16 cellular contexts compared by ENCODE assay signal in genomic region chr12:128091931-128092330, GRCh38.
DNase-seq lines count a peak whose midpoint lies in the region; ATAC-seq and TF ChIP-seq lines count a peak whose summit lies in the region.
"Had no signal": no experiment of that assay in that cellular context is flagged by ENCODE, and none has a peak within 500 bp of the region (broad histone marks: within the 10 kb centered on the region; RNA-seq: fewer than 3 reads in every experiment).

No MANE protein-coding gene starts in this region.

- peaks cover 7% of the 10 kb centered on the region for H3K9me3 Mint-ChIP-seq in activated T-cell treated with anti-CD3 and anti-CD28 coated beads, Interleukin-2, amount 50 U/mL, for 4 hours

- H3K36me3 Mint-ChIP-seq in activated T-cell treated with anti-CD3 and anti-CD28 coated beads, Interleukin-2, amount 50 U/mL, for 4 hours (ENCODE audit: insufficient read depth), result no peaks in the 10 kb centered on the region

- DNase-seq in DMS79 treated with DMSO at 0.1 percent for 48 hours (lab: John Stamatoyannopoulos, UW) (peak; percentile 99), EH (ENCODE audit: low read depth) (peak; percentile 50), NCI-H446 (lab: John Stamatoyannopoulos, UW) (no peak)
- DNase-seq in activated T-cell treated with anti-CD3 and anti-CD28 coated beads, Interleukin-2, amount 50 U/mL, for 4 hours, result no peak
- no peak for DNase-seq in activated T-cell treated with anti-CD3 and anti-CD28 coated beads, Interleukin-2, amount 50 U/mL, for 48 hours
- DNase-seq: ACHN, C1 segment of cervical spinal cord, HFFc6, KG1, NCI-H1930, NCI-H774, SHP77 had no signal

- no peaks in the 10 kb centered on the region for H3K27me3 Mint-ChIP-seq in activated T-cell treated with anti-CD3 and anti-CD28 coated beads, Interleukin-2, amount 50 U/mL, for 4 hours (ENCODE audit: low read depth)

- peaks cover 5% of the 10 kb centered on the region for H3K4me1 ChIP-seq in mesodermal cell (ENCODE audit: control insufficient read depth, insufficient read depth, low read length, poor library complexity, severe bottlenecking)

- H3K4me1 Mint-ChIP-seq in activated T-cell treated with anti-CD3 and anti-CD28 coated beads, Interleukin-2, amount 50 U/mL, for 4 hours (ENCODE audit: low read depth), result no peaks in the 10 kb centered on the region

- H3K27ac ChIP-seq in mesodermal cell (ENCODE audit: low read depth, low read length, severe bottlenecking), result peak overlapping the region; percentile 55

- 80 to 87% methylated on average over 6 to 9 of the region's 9 CpGs for WGBS in mesodermal cell (ENCODE audit: insufficient coverage in 2 of 2), 2 experiments

- no peaks in the 10 kb centered on the region for H3K36me3 ChIP-seq in mesodermal cell (ENCODE audit: control insufficient read depth, insufficient read depth, low read length)

- H3K4me3 Mint-ChIP-seq in activated T-cell treated with anti-CD3 and anti-CD28 coated beads, Interleukin-2, amount 50 U/mL, for 4 hours, result no peak overlapping the region
- H3K4me3 Mint-ChIP-seq: HFFc6; T-helper 1 cell treated with Interleukin-12 subunit alpha and Interleukin-12 subunit beta and Interleukin-4 antibody, amounts not matched to agents 30 μg/mL and 1 μg/mL, for 36 hours had no signal

- no peaks in the 10 kb centered on the region for H3K9me3 ChIP-seq in mesodermal cell (ENCODE audit: control insufficient read depth, low read length)

- no peak for ATAC-seq in SK-N-SH treated with all-trans-retinoic acid at 6 μM for 48 hours
- no peak for ATAC-seq in HG03571 (IDR thresholded peaks at IDR 0.05; ENCODE audit: unreplicated experiment)
- no peak for ATAC-seq in activated T-cell treated with anti-CD3 and anti-CD28 coated beads, Interleukin-2, amount 50 U/mL, for 4 hours

- no peak overlapping the region for H3K4me3 ChIP-seq in mesodermal cell (ENCODE audit: extremely low read depth, insufficient read depth, low read length, poor library complexity, severe bottlenecking)

TF ChIP-seq in SK-N-SH treated with all-trans-retinoic acid at 6 μM for 48 hours, 23 proteins besides CTCF, POLR2A, EP300 and RAD21:
- no peak for TF ChIP-seq CSDC2 (CRISPR knock-in tag; IDR thresholded peaks at IDR 0.05)
- TF ChIP-seq POU6F1 (CRISPR knock-in tag; IDR thresholded peaks at IDR 0.05; ENCODE audit: borderline replicate concordance, low read depth), result no peak
- peak; percentile 58; the same call in 1 of the 2 replicates for TF ChIP-seq TSHZ2 (CRISPR knock-in tag; IDR thresholded peaks at IDR 0.05)
- no peak for TF ChIP-seq TOX (CRISPR knock-in tag; IDR thresholded peaks at IDR 0.05; ENCODE audit: borderline replicate concordance)
- no peak for TF ChIP-seq ZFP3 (CRISPR knock-in tag; IDR thresholded peaks at IDR 0.05)
- TF ChIP-seq CSRNP3 (CRISPR knock-in tag; IDR thresholded peaks at IDR 0.05), result no peak
- TF ChIP-seq PPARA (CRISPR knock-in tag; IDR thresholded peaks at IDR 0.05; ENCODE audit: borderline replicate concordance), result no peak
- TF ChIP-seq SNAI2 (CRISPR knock-in tag; IDR thresholded peaks at IDR 0.05), result no peak
- no peak for TF ChIP-seq CREB5 (CRISPR knock-in tag; IDR thresholded peaks at IDR 0.05; ENCODE audit: low read depth)
- no peak for TF ChIP-seq ESRRG (CRISPR knock-in tag; IDR thresholded peaks at IDR 0.05)
- no peak for TF ChIP-seq OSR1 (CRISPR knock-in tag; IDR thresholded peaks at IDR 0.05)
- TF ChIP-seq ISL1 (CRISPR knock-in tag; IDR thresholded peaks at IDR 0.05), result peak; percentile 79
- TF ChIP-seq ZNF70 (CRISPR knock-in tag; IDR thresholded peaks at IDR 0.05), result 0 out of 2 replicates have a peak, but pooled peaks have one; percentile 30
- peak; percentile 53; the same call in 1 of the 2 replicates for TF ChIP-seq TCF4 (CRISPR knock-in tag; IDR thresholded peaks at IDR 0.05; ENCODE audit: borderline replicate concordance)
- TF ChIP-seq BACH2 (CRISPR knock-in tag; IDR thresholded peaks at IDR 0.05; ENCODE audit: borderline replicate concordance), result no peak
- no peak for TF ChIP-seq ZNF8 (CRISPR knock-in tag; IDR thresholded peaks at IDR 0.05)
- no peak for TF ChIP-seq ZFP30 (CRISPR knock-in tag; IDR thresholded peaks at IDR 0.05)
- TF ChIP-seq ARNTL (CRISPR knock-in tag; IDR thresholded peaks at IDR 0.05; ENCODE audit: borderline replicate concordance, low read depth), result no peak
- no peak for TF ChIP-seq PATZ1 (CRISPR knock-in tag; IDR thresholded peaks at IDR 0.05; ENCODE audit: borderline replicate concordance)
- no peak for TF ChIP-seq RARB (CRISPR knock-in tag; IDR thresholded peaks at IDR 0.05)

Comparison
In these comparisons a context has a peak if more than half of its experiments do, and no peak if none do; other contexts are left out.
1. DNase-seq: peak in DMS79 treated with DMSO at 0.1 percent for 48 hours (single experiment) and EH (single experiment); none in NCI-H446 (0 of 2), activated T-cell treated with anti-CD3 and anti-CD28 coated beads, Interleukin-2, amount 50 U/mL, for 4 hours (single experiment) and activated T-cell treated with anti-CD3 and anti-CD28 coated beads, Interleukin-2, amount 50 U/mL, for 48 hours (0 of 2).